17 cellular contexts compared by ENCODE assay signal in genomic region chr20:50283370-50283769, GRCh38.
DNase-seq lines count a peak whose midpoint lies in the region; ATAC-seq and TF ChIP-seq lines count a peak whose summit lies in the region.
"Had no signal": no experiment of that assay in that cellular context is flagged by ENCODE, and none has a peak within 500 bp of the region (broad histone marks: within the 10 kb centered on the region; RNA-seq: fewer than 3 reads in every experiment).

No MANE protein-coding gene starts in this region.

- no peak for DNase-seq in natural killer cell treated with Interleukin-12 subunit alpha and Interleukin-12 subunit beta and Interleukin-15 and Interleukin-18, amount 100 ng/mL, for 72 hours (ENCODE audit: low spot score)
- DNase-seq in natural killer cell (no peak), prostate gland (ENCODE audit: low spot score) (no peak), NCI-H2171 (lab: John Stamatoyannopoulos, UW) (no peak), NAMALWA (ENCODE audit: low spot score) (no peak)
- DNase-seq: activated gamma-delta T cell, dermis blood vessel endothelial cell, MM.1S, NCI-H2029 treated with DMSO at 0.1 percent for 48 hours, NCI-H526, WERI-Rb-1 had no signal

- H3K36me3 Mint-ChIP-seq in natural killer cell treated with Interleukin-12 subunit alpha and Interleukin-12 subunit beta and Interleukin-15 and Interleukin-18, amount 100 ng/mL, for 72 hours = peaks cover 6% of the 10 kb centered on the region
- H3K36me3 Mint-ChIP-seq in natural killer cell = no peaks in the 10 kb centered on the region
- peaks cover 4% of the 10 kb centered on the region for H3K36me3 Mint-ChIP-seq in dendritic cell treated with granulocyte-macrophage colony-stimulating factor and Interleukin-4, amounts not matched to agents 40 ng/mL and 50 ng/mL, for 4 days (ENCODE audit: low read depth)
- H3K36me3 Mint-ChIP-seq: activated CD8-positive, alpha-beta memory T cell treated with anti-CD3 and anti-CD28 coated beads, Interleukin-2, amount 10 ng/mL, durations not matched to agents 7 days and 5 days; type B pancreatic cell had no signal

- H3K27me3 Mint-ChIP-seq in natural killer cell treated with Interleukin-12 subunit alpha and Interleukin-12 subunit beta and Interleukin-15 and Interleukin-18, amount 100 ng/mL, for 72 hours = peaks cover 22 to 30% of the 10 kb centered on the region in 2 donors
- H3K27me3 Mint-ChIP-seq in natural killer cell (ENCODE audit: low read depth in 2 of 2) = peaks cover 31 to 47% of the 10 kb centered on the region in 2 donors
- peaks cover 1% of the 10 kb centered on the region for H3K27me3 Mint-ChIP-seq in dendritic cell treated with granulocyte-macrophage colony-stimulating factor and Interleukin-4, amounts not matched to agents 40 ng/mL and 50 ng/mL, for 4 days
- H3K27me3 Mint-ChIP-seq: type B pancreatic cell had no signal

- no peaks in the 10 kb centered on the region for H3K36me3 ChIP-seq in prostate gland
- H3K36me3 ChIP-seq: HAP-1, WERI-Rb-1 had no signal

- H3K4me1 ChIP-seq in prostate gland (replicated peaks) = no peaks in the 10 kb centered on the region

- 80% methylated on average over 7 of the region's 7 CpGs for WGBS in prostate gland

- peak overlapping the region; percentile 71 to 84 for H3K27ac ChIP-seq in prostate gland
- H3K27ac ChIP-seq: WERI-Rb-1 had no signal

- no peak overlapping the region for H3K4me3 Mint-ChIP-seq in natural killer cell treated with Interleukin-12 subunit alpha and Interleukin-12 subunit beta and Interleukin-15 and Interleukin-18, amount 100 ng/mL, for 72 hours
- no peak overlapping the region for H3K4me3 Mint-ChIP-seq in natural killer cell
- H3K4me3 Mint-ChIP-seq in dendritic cell treated with granulocyte-macrophage colony-stimulating factor and Interleukin-4, amounts not matched to agents 40 ng/mL and 50 ng/mL, for 4 days = no peak overlapping the region
- H3K4me3 Mint-ChIP-seq: activated CD8-positive, alpha-beta memory T cell treated with anti-CD3 and anti-CD28 coated beads, Interleukin-2, amount 10 ng/mL, durations not matched to agents 7 days and 5 days; type B pancreatic cell had no signal

- no peaks in the 10 kb centered on the region for H3K9me3 ChIP-seq in prostate gland
- H3K9me3 ChIP-seq: HAP-1 had no signal

- H3K27ac Mint-ChIP-seq in natural killer cell treated with Interleukin-12 subunit alpha and Interleukin-12 subunit beta and Interleukin-15 and Interleukin-18, amount 100 ng/mL, for 72 hours = peak overlapping the region; percentile 67 to 79
- peak overlapping the region in 1 of 2 donors; percentile 29 for H3K27ac Mint-ChIP-seq in natural killer cell
- H3K27ac Mint-ChIP-seq in dendritic cell treated with granulocyte-macrophage colony-stimulating factor and Interleukin-4, amounts not matched to agents 40 ng/mL and 50 ng/mL, for 4 days = peak overlapping the region; percentile 60
- H3K27ac Mint-ChIP-seq: activated CD8-positive, alpha-beta memory T cell treated with anti-CD3 and anti-CD28 coated beads, Interleukin-2, amount 10 ng/mL, durations not matched to agents 7 days and 5 days had no signal

- no peak overlapping the region for H3K4me3 ChIP-seq in prostate gland
- H3K4me3 ChIP-seq: HAP-1 had no signal

- H3K4me1 Mint-ChIP-seq in natural killer cell treated with Interleukin-12 subunit alpha and Interleukin-12 subunit beta and Interleukin-15 and Interleukin-18, amount 100 ng/mL, for 72 hours (ENCODE audit: low read depth in 2 of 2) = peaks cover 42% of the 10 kb centered on the region in 2 donors
- peaks cover 9 to 29% of the 10 kb centered on the region in 2 donors for H3K4me1 Mint-ChIP-seq in natural killer cell
- H3K4me1 Mint-ChIP-seq in dendritic cell treated with granulocyte-macrophage colony-stimulating factor and Interleukin-4, amounts not matched to agents 40 ng/mL and 50 ng/mL, for 4 days (ENCODE audit: low read depth) = peaks cover 81% of the 10 kb centered on the region

- TF ChIP-seq CTCF in natural killer cell (IDR thresholded peaks at IDR 0.05) (no peak), prostate gland (IDR thresholded peaks at IDR 0.05) (no peak)

- intact Hi-C loops in natural killer cell (cut with micrococcal nuclease) (no loop called here), prostate gland (cut with DNase I) (loop anchor here (5.0 kb wide), 1 partner anchor 94 kb away; no protein-coding TSS in a partner anchor)
- intact Hi-C loops in dendritic cell treated with granulocyte-macrophage colony-stimulating factor and Interleukin-4, amounts not matched to agents 40 ng/mL and 50 ng/mL, for 4 days (cut with micrococcal nuclease) = no loop called here

- TF ChIP-seq POLR2A in prostate gland (IDR thresholded peaks at IDR 0.05) = no peak

- ATAC-seq in natural killer cell treated with Interleukin-12 subunit alpha and Interleukin-12 subunit beta and Interleukin-15 and Interleukin-18, amount 100 ng/mL, for 72 hours = no peak
- no peak for ATAC-seq in natural killer cell
- no peak for ATAC-seq in GM18858 (IDR thresholded peaks at IDR 0.05; ENCODE audit: unreplicated experiment)
- no peak for ATAC-seq in HG02610 (IDR thresholded peaks at IDR 0.05; ENCODE audit: unreplicated experiment)
- ATAC-seq: activated CD8-positive, alpha-beta memory T cell treated with anti-CD3 and anti-CD28 coated beads, Interleukin-2, amount 10 ng/mL, durations not matched to agents 7 days and 5 days had no signal

- no peaks in the 10 kb centered on the region for H3K27me3 ChIP-seq in prostate gland (replicated peaks; ENCODE audit: insufficient read depth)

- no peaks in the 10 kb centered on the region for H3K9me3 Mint-ChIP-seq in natural killer cell treated with Interleukin-12 subunit alpha and Interleukin-12 subunit beta and Interleukin-15 and Interleukin-18, amount 100 ng/mL, for 72 hours
- no peaks in the 10 kb centered on the region for H3K9me3 Mint-ChIP-seq in natural killer cell
- H3K9me3 Mint-ChIP-seq in dendritic cell treated with granulocyte-macrophage colony-stimulating factor and Interleukin-4, amounts not matched to agents 40 ng/mL and 50 ng/mL, for 4 days = no peaks in the 10 kb centered on the region
- H3K9me3 Mint-ChIP-seq: type B pancreatic cell had no signal
